ENCODE assay signal across 19 cellular contexts in the genomic region with DNA sequence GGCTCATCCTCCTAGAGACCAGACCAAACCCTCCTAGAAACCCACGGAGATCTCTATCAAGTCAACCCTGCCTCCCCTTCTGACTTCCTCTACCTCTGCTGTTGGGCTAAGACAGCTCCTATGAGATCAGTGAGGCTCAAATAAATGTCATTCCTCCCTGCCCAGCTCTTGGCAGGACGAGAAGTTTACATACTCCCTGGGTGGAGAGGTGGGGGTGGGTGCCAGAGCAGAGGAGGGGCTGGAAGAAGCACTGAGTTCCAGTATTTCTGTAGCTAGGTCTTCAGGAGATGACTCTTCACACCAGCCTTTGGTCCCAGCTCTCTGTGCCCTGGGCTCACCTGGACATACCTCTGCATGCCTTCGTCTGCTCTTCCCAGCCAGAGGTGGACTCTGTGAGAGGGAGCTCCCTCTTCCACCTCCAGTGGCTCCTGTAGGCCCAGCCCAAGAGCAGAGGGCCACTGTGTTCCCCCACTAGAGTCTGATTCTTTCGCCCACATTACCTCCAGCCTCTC. TPM values are rescaled to one million over a fixed set of nuclear protein-coding genes. Genes with fewer than 3 reads are reported as not detected.
DNase-seq lines count a peak whose midpoint lies in the region; TF ChIP-seq lines count a peak whose summit lies in the region.
"Had no signal": no experiment of that assay in that cellular context is flagged by ENCODE, and none has a peak within 500 bp of the region (broad histone marks: within the 10 kb centered on the region; RNA-seq: fewer than 3 reads in every experiment).

No MANE protein-coding gene starts in this region.

- DNase-seq in CD4-positive, alpha-beta memory T cell, result no peak
- DNase-seq in MG63, result peak; percentile 37
- peak; percentile 28 for DNase-seq in posterior vena cava (ENCODE audit: low spot score)
- DNase-seq in GM10266 (ENCODE audit: extremely low spot score), result no peak
- no peak for DNase-seq in NCI-H1105 treated with DMSO at 0.1 percent for 48 hours (lab: John Stamatoyannopoulos, UW)
- DNase-seq in NOMO-1 treated with dmso at 0.1 percent for 144 hours (lab: John Stamatoyannopoulos, UW; ENCODE audit: unreplicated experiment), result no peak
- DNase-seq in NOMO-1 treated with DMSO at 0.1 percent for 48 hours (lab: John Stamatoyannopoulos, UW; ENCODE audit: unreplicated experiment), result no peak
- DNase-seq: activated naive CD4-positive, alpha-beta T cell; anterior cingulate cortex; caudate nucleus; GOT3; hippocampal formation; kidney; NCI-H187 treated with DMSO at 0.1 percent for 48 hours had no signal

- POLR2A ChIA-PET in CD4-positive, alpha-beta memory T cell (lab: Charles Lee; ENCODE audit: partially characterized antibody), result interaction anchor here (1.1 to 2.3 kb wide), 3 partner anchors 41 to 672 kb away, joined by 3 to 9 read pairs (median 7); partner anchors contain the start of gene TLE3

- intact Hi-C loops in CD4-positive, alpha-beta memory T cell (cut with micrococcal nuclease), result no loop called here
- intact Hi-C loops in posterior vena cava (cut with DNase I), result no loop called here

- peak overlapping the region in 4 of 8 donors; percentile 36 to 84 (median 66) for H3K4me3 Mint-ChIP-seq in CD4-positive, alpha-beta memory T cell

- H3K36me3 ChIP-seq in CD4-positive, alpha-beta memory T cell (ENCODE audit: insufficient read depth, low read length), result no peaks in the 10 kb centered on the region
- H3K36me3 ChIP-seq in MG63, result no peaks in the 10 kb centered on the region
- H3K36me3 ChIP-seq in iPS-15b (ENCODE audit: control insufficient read depth, insufficient read depth, low read length), result no peaks in the 10 kb centered on the region
- H3K36me3 ChIP-seq: SJSA1 had no signal

- peaks cover 0 to 3% of the 10 kb centered on the region in 2 donors for H3K27me3 Mint-ChIP-seq in CD4-positive, alpha-beta memory T cell

- no peak overlapping the region for H3K4me3 ChIP-seq in CD4-positive, alpha-beta memory T cell (ENCODE audit: low read length in 2 of 2)
- H3K4me3 ChIP-seq in MG63, result no peak overlapping the region
- no peak overlapping the region for H3K4me3 ChIP-seq in iPS-15b (ENCODE audit: low read depth, low read length)
- H3K4me3 ChIP-seq: SJSA1 had no signal

- peaks cover 17 to 34% (median 27%) of the 10 kb centered on the region in 4 donors for H3K4me1 Mint-ChIP-seq in CD4-positive, alpha-beta memory T cell

- H3K27ac Mint-ChIP-seq in CD4-positive, alpha-beta memory T cell, result peak overlapping the region in 5 of 7 donors; percentile 30 to 80 (median 72)

- H3K27ac ChIP-seq in CD4-positive, alpha-beta memory T cell (ENCODE audit: low read depth, low read length), result no peak overlapping the region
- H3K27ac ChIP-seq: epithelial cell of prostate, SJSA1 had no signal

- TF ChIP-seq CTCF in GM10266 (IDR thresholded peaks at IDR 0.05; ENCODE audit: control insufficient read depth, insufficient read depth, low read depth, missing control alignments), result no peak

- no peaks in the 10 kb centered on the region for H3K9me3 ChIP-seq in CD4-positive, alpha-beta memory T cell (ENCODE audit: control insufficient read depth in 1 of 2, low read length in 2 of 2)
- no peaks in the 10 kb centered on the region for H3K9me3 ChIP-seq in MG63
- no peaks in the 10 kb centered on the region for H3K9me3 ChIP-seq in iPS-15b (ENCODE audit: control insufficient read depth, insufficient read depth, low read length)
- H3K9me3 ChIP-seq: SJSA1 had no signal

- no peaks in the 10 kb centered on the region for H3K9me3 Mint-ChIP-seq in CD4-positive, alpha-beta memory T cell
- H3K9me3 Mint-ChIP-seq: activated CD4-positive, alpha-beta memory T cell treated with anti-CD3 and anti-CD28 coated beads for 36 hours; CD8-positive, alpha-beta T cell had no signal

- no peaks in the 10 kb centered on the region for H3K27me3 ChIP-seq in CD4-positive, alpha-beta memory T cell (ENCODE audit: insufficient read depth, low read length)
- no peaks in the 10 kb centered on the region for H3K27me3 ChIP-seq in MG63
- no peaks in the 10 kb centered on the region for H3K27me3 ChIP-seq in iPS-15b (ENCODE audit: control insufficient read depth, insufficient read depth, low read length)
- H3K27me3 ChIP-seq: SJSA1 had no signal

- peaks cover 31% of the 10 kb centered on the region for H3K4me1 ChIP-seq in CD4-positive, alpha-beta memory T cell (ENCODE audit: insufficient read depth, low read length)
- peaks cover 18% of the 10 kb centered on the region for H3K4me1 ChIP-seq in iPS-15b (ENCODE audit: control insufficient read depth, insufficient read depth, low read length)

- H3K36me3 Mint-ChIP-seq in CD4-positive, alpha-beta memory T cell, result no peaks in the 10 kb centered on the region
- H3K36me3 Mint-ChIP-seq: activated CD4-positive, alpha-beta memory T cell treated with anti-CD3 and anti-CD28 coated beads for 36 hours; CD8-positive, alpha-beta T cell had no signal

- CTCF ChIA-PET in CD4-positive, alpha-beta memory T cell (lab: Charles Lee; ENCODE audit: partially characterized antibody), result no interaction called here

- H3K9ac ChIP-seq in iPS-15b (ENCODE audit: low read depth, low read length), result peak overlapping the region; percentile 24

RNA-seq across cellular contexts. Expression of gene TLE3, which starts 42.4 kb away (rescaled TPM):
- 100 to 1,000 TPM; 118 to 121 TPM for total RNA-seq in CD4-positive, alpha-beta memory T cell
- 10 to 100 TPM in 1 of 2 donors, 1 to 10 TPM in 1; 3.6 to 22.1 TPM for polyA plus RNA-seq in CD4-positive, alpha-beta memory T cell
- total RNA-seq in MG63 (2014; rRNA removed; shearing (Covaris generic); ENCODE audit: low replicate concordance), result 42.9 and 86.7 TPM in 2 replicates
- 10 to 100 TPM; 45.5 to 50.9 TPM for total RNA-seq in posterior vena cava

Comparison
In these comparisons a context has a peak if more than half of its experiments do, and no peak if none do; other contexts are left out.
1. DNase-seq: peak in MG63 (single experiment) and posterior vena cava (single experiment); none in CD4-positive, alpha-beta memory T cell (0 of 5), GM10266 (single experiment), NCI-H1105 treated with DMSO at 0.1 percent for 48 hours (single experiment), NOMO-1 treated with dmso at 0.1 percent for 144 hours (single experiment) and NOMO-1 treated with DMSO at 0.1 percent for 48 hours (single experiment).